In genomic region chr10:125726914-125727313, GRCh38 we compare ENCODE assay signal across 36 cellular contexts. TPM values are rescaled to one million over a fixed set of nuclear protein-coding genes. Genes with fewer than 3 reads are reported as not detected.
"Had no signal": no experiment of that assay in that cellular context is flagged by ENCODE, and none has a peak within 500 bp of the region (broad histone marks: within the 10 kb centered on the region; RNA-seq: fewer than 3 reads in every experiment).

No MANE protein-coding gene starts in this region.

- H3K36me3 ChIP-seq: uterus had no signal

- ATAC-seq: foreskin keratinocyte; gastroesophageal sphincter; heart left ventricle; naive thymus-derived CD4-positive, alpha-beta T cell; psoas muscle; right cardiac atrium; stimulated activated memory B cell treated with anti-CD40 and anti-IgM and Interleukin-4, amounts not matched to agents 10 μg/mL and 1 μg/mL and 100 μg/mL, for 72 hours; stimulated activated naive CD8-positive, alpha-beta T cell treated with anti-CD3 and anti-CD28 coated beads, Interleukin-15, Interleukin-2, amounts not matched to agents 100 U/mL and 50 U/mL, for 24 hours had no signal

- H3K27ac ChIP-seq: coronary artery, esophagus muscularis mucosa, foreskin keratinocyte, gastroesophageal sphincter, heart left ventricle, neural progenitor cell, psoas muscle, skin epidermis, spleen, testis, tibial artery, upper lobe of left lung, uterus had no signal

- H3K4me3 ChIP-seq: coronary artery, esophagus muscularis mucosa, gastroesophageal sphincter, heart left ventricle, lung, neural progenitor cell, psoas muscle, skin epidermis, spleen, testis, tibial artery, upper lobe of left lung, uterus had no signal

- H3K27me3 ChIP-seq: esophagus muscularis mucosa, foreskin keratinocyte, gastroesophageal sphincter, heart left ventricle, neural progenitor cell, spleen, testis, tibial artery, upper lobe of left lung, uterus had no signal

- H3K4me1 ChIP-seq: foreskin keratinocyte, gastroesophageal sphincter, neural progenitor cell, tibial artery, upper lobe of left lung, uterus had no signal

- H3K9me3 ChIP-seq: esophagus muscularis mucosa, gastroesophageal sphincter, heart left ventricle, psoas muscle, spleen, testis, tibial artery, upper lobe of left lung, uterus had no signal

- DNase-seq: dermis blood vessel endothelial cell; effector memory CD4-positive, alpha-beta T cell; foreskin keratinocyte; heart left ventricle; hippocampal formation; immature natural killer cell; islet precursor cell; kidney glomerular epithelial cell; mesenchymal stem cell; naive thymus-derived CD4-positive, alpha-beta T cell; psoas muscle; right cardiac atrium; spleen; stimulated activated CD4-positive, alpha-beta T cell treated with anti-CD3 and anti-CD28 coated beads, Interleukin-4, amount 100 ng/mL, for 4 hours; stimulated activated naive CD8-positive, alpha-beta T cell treated with anti-CD3 and anti-CD28 coated beads, Interleukin-15, Interleukin-2, amounts not matched to agents 100 U/mL and 50 U/mL, for 24 hours; substantia nigra; testis; tibial artery; upper lobe of left lung; uterus had no signal

RNA-seq across cellular contexts. Expression of gene TEX36, which starts 44.0 kb away (rescaled TPM):
- total RNA-seq: chondrocyte; dermis blood vessel endothelial cell; endothelial cell of umbilical vein; epithelial cell of proximal tubule; esophagus muscularis mucosa; fibroblast of lung; foreskin keratinocyte; gastroesophageal sphincter; heart left ventricle; liver; lung; mesothelial cell of epicardium; mucosa of gallbladder; naive thymus-derived CD4-positive, alpha-beta T cell; osteoblast; psoas muscle; renal cortical epithelial cell; right cardiac atrium; spleen; upper lobe of left lung had no signal

RNA-seq across cellular contexts. Expression of gene MMP21, which starts 48.7 kb away (rescaled TPM):
- total RNA-seq: chondrocyte, endothelial cell of umbilical vein, esophagus muscularis mucosa, foreskin keratinocyte, osteoblast had no signal
